8 cellular contexts compared by ENCODE assay signal in genomic region chr6:33384581-33385020, GRCh38. TPM values are rescaled to one million over a fixed set of nuclear protein-coding genes. Genes with fewer than 3 reads are reported as not detected.
DNase-seq lines count a peak whose midpoint lies in the region; ATAC-seq and TF ChIP-seq lines count a peak whose summit lies in the region.

No MANE protein-coding gene starts in this region.

- no peaks in the 10 kb centered on the region for H3K27me3 ChIP-seq in A673 (replicated peaks; ENCODE audit: insufficient read depth, low read depth, low read length, poor library complexity)

- H3K9me3 ChIP-seq in A673 (ENCODE audit: low read depth, low read length, poor library complexity, severe bottlenecking) = no peaks in the 10 kb centered on the region

- no peaks in the 10 kb centered on the region for H3K4me1 ChIP-seq in A673 (ENCODE audit: insufficient read depth, low read length, poor library complexity, severe bottlenecking)

- H3K27ac ChIP-seq in A673 (ENCODE audit: low read depth, low read length, poor library complexity, severe bottlenecking) = no peak overlapping the region

- POLR2A ChIA-PET in A673 (lab: Charles Lee; ENCODE audit: low non-redundant PET) = no interaction called here

- H3K36me3 Mint-ChIP-seq in brain = no peaks in the 10 kb centered on the region

- H3K4me3 ChIP-seq in A673 (ENCODE audit: low read depth, low read length, poor library complexity, severe bottlenecking) = no peak overlapping the region

- H3K27me3 Mint-ChIP-seq in brain = peaks cover 6% of the 10 kb centered on the region

- peaks cover 5% of the 10 kb centered on the region for H3K4me1 Mint-ChIP-seq in brain

- H3K27ac Mint-ChIP-seq in brain = peak overlapping the region; percentile 18 to 75 (median 32)

- no peaks in the 10 kb centered on the region for H3K9me3 Mint-ChIP-seq in brain

- ATAC-seq in left colon (peak; percentile 68), GM19324 (IDR thresholded peaks at IDR 0.05; ENCODE audit: low FRiP score, unreplicated experiment) (no peak), GM21529 (IDR thresholded peaks at IDR 0.05; ENCODE audit: unreplicated experiment) (no peak)

- no TSS peak for BruUV-seq in A673 (replicated peaks; lab: Mats Ljungman, UMichigan)

- peak; percentile 54 for TF ChIP-seq CTCF in A673 (conservative IDR thresholded peaks at IDR 0.05; ENCODE audit: low read depth, low read length)
- TF ChIP-seq CTCF in brain (conservative IDR thresholded peaks at IDR 0.05) = peak; percentile 43 to 54

- peak overlapping the region in 2 of 5 experiments; percentile 23 to 39 for H3K4me3 Mint-ChIP-seq in brain

- CTCF ChIA-PET in A673 (lab: Charles Lee) = interaction anchor here (0.6 to 0.7 kb wide), 2 partner anchors 12 to 67 kb away, joined by 4 to 16 read pairs; no protein-coding TSS in a partner anchor

- no peaks in the 10 kb centered on the region for H3K36me3 ChIP-seq in A673 (ENCODE audit: insufficient read depth, low read length, poor library complexity, severe bottlenecking)

- DNase-seq in A673 (ENCODE audit: low spot score) (peak; percentile 56), HPDE6-E6E7 (ENCODE audit: extremely low spot score) (peak; percentile 63), left colon (no peak), cerebellar cortex (ENCODE audit: low spot score) (no peak)
- no peak for DNase-seq in activated naive CD4-positive, alpha-beta T cell treated with anti-CD3 and anti-CD28 coated beads, Interleukin-2, amount 50 U/mL, for 16 hours

- intact Hi-C loops in A673 (cut with micrococcal nuclease; ENCODE audit: unreplicated experiment) (no loop called here), left colon (cut with DNase I, micrococcal nuclease) (loop anchor here in 1 of 2 donors (10.0 kb wide), 1 partner anchor 70 kb away; the partner anchor contains the start of gene ZBTB9)

RNA-seq across cellular contexts. Expression of gene KIFC1, which starts 7.0 kb away (rescaled TPM):
- total RNA-seq in A673 (2021) = 123 and 133 TPM in 2 replicates
- 89.6 TPM for polyA plus RNA-seq in brain (ENCODE audit: insufficient read depth, low read depth, low replicate concordance)
- total RNA-seq in left colon = 10 to 100 TPM in 1 of 2 donors, 1 to 10 TPM in 1; 4.1 to 14.7 TPM

RNA-seq across cellular contexts. Expression of gene PHF1, which starts 26.2 kb away (rescaled TPM):
- 53.5 and 56.1 TPM in 2 replicates for total RNA-seq in A673 (2021)
- polyA plus RNA-seq in brain (ENCODE audit: insufficient read depth, low read depth, low replicate concordance) = 115 TPM
- total RNA-seq in left colon = 10 to 100 TPM; 28.3 to 41.2 TPM

RNA-seq across cellular contexts. Expression of gene CUTA, which starts 33.3 kb away (rescaled TPM):
- total RNA-seq in A673 (2021) (221 and 223 TPM in 2 replicates), left colon (100 to 1,000 TPM; 162 to 169 TPM)
- polyA plus RNA-seq in brain (ENCODE audit: insufficient read depth, low read depth, low replicate concordance) = 837 TPM

RNA-seq across cellular contexts. Expression of gene SYNGAP1, which starts 35.3 kb away (rescaled TPM):
- 77.6 and 78.5 TPM in 2 replicates for total RNA-seq in A673 (2021)
- polyA plus RNA-seq in brain (ENCODE audit: insufficient read depth, low read depth, low replicate concordance) = 40.7 TPM
- 1 to 10 TPM; 6.8 to 9.1 TPM for total RNA-seq in left colon

Comparison
In these comparisons a context has a peak if more than half of its experiments do, and no peak if none do; other contexts are left out.
1. DNase-seq: peak in A673 (single experiment) and HPDE6-E6E7 (single experiment); none in left colon (0 of 2), activated naive CD4-positive, alpha-beta T cell treated with anti-CD3 and anti-CD28 coated beads, Interleukin-2, amount 50 U/mL, for 16 hours (single experiment) and cerebellar cortex (single experiment).